In genomic region chr4:72330381-72330780, GRCh38 we compare ENCODE assay signal across 34 cellular contexts.
"Had no signal": no experiment of that assay in that cellular context is flagged by ENCODE, and none has a peak within 500 bp of the region (broad histone marks: within the 10 kb centered on the region; RNA-seq: fewer than 3 reads in every experiment).

No MANE protein-coding gene starts in this region.

- DNase-seq: Karpas-422, Kasumi-1, KG1, MG63, MM.1S, MV-4-11, NCI-H1048, NCI-H1092, NCI-H1092 treated with DMSO at 0.1 percent for 48 hours, NCI-H1105, NCI-H1105 treated with DMSO at 0.1 percent for 48 hours, NCI-H1417, NCI-H1417 treated with DMSO at 0.1 percent for 48 hours, NCI-H1436, NCI-H1436 treated with DMSO at 0.1 percent for 48 hours, NCI-H146, NCI-H1694, NCI-H1694 treated with DMSO at 0.1 percent for 48 hours, NCI-H187, NCI-H187 treated with DMSO at 0.1 percent for 48 hours, NCI-H1930, NCI-H2029, NCI-H2029 treated with DMSO at 0.1 percent for 48 hours, NCI-H2081, NCI-H2081 treated with DMSO at 0.1 percent for 48 hours, NCI-H2107, NCI-H2171, NCI-H2171 treated with DMSO at 0.1 percent for 48 hours, NCI-H2227 treated with DMSO at 0.1 percent for 48 hours, NCI-H226, NCI-H345, NCI-H446, NCI-H446 treated with DMSO at 0.1 percent for 48 hours, NCI-H510A treated with DMSO at 0.1 percent for 48 hours had no signal
